In the genomic region with DNA sequence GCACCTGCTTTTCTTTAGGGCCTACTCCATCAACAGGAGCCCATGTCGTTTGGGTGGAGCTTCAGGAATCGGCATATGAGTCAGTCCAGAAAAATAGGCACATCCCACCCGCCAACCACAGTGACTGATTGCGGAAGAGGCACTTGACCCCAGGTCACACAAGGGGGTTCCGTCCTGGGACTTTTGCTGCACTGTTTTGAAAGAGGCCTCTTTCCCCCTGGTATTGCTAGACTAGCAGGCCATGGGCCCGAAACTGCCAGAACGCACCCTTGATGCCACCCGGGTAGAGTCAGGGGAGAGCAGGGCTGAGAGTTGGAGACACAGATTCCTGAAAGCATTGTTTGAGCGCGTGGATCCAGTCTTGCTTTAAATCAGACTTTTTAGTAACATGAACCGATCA, we compare ENCODE assay signal across 8 cellular contexts. TPM values are rescaled to one million over a fixed set of nuclear protein-coding genes. Genes with fewer than 3 reads are reported as not detected.
DNase-seq lines count a peak whose midpoint lies in the region; ATAC-seq and TF ChIP-seq lines count a peak whose summit lies in the region.

No MANE protein-coding gene starts in this region.

- no peaks in the 10 kb centered on the region for H3K4me1 ChIP-seq in endodermal cell (ENCODE audit: control insufficient read depth, insufficient read depth, low read length)

- DNase-seq in M059J (ENCODE audit: low read depth), result peak; percentile 34
- DNase-seq in endodermal cell, result no peak
- peak; percentile 9 for DNase-seq in pons (ENCODE audit: low spot score)
- no peak for DNase-seq in SHP77 (lab: John Stamatoyannopoulos, UW)

- peaks cover 18% of the 10 kb centered on the region for H3K4me1 Mint-ChIP-seq in endodermal cell

- no peak overlapping the region for H3K4me3 ChIP-seq in endodermal cell (ENCODE audit: low read length)

- H3K36me3 ChIP-seq in endodermal cell (ENCODE audit: control insufficient read depth, insufficient read depth, low read length), result no peaks in the 10 kb centered on the region

- peak overlapping the region; percentile 78 for H3K27ac Mint-ChIP-seq in endodermal cell

- H3K9me3 ChIP-seq in endodermal cell (ENCODE audit: control insufficient read depth, low read length), result no peaks in the 10 kb centered on the region

- H3K4me3 Mint-ChIP-seq in endodermal cell, result no peak overlapping the region

- TF ChIP-seq CTCF in endodermal cell (conservative IDR thresholded peaks at IDR 0.05), result no peak

- no peaks in the 10 kb centered on the region for H3K36me3 Mint-ChIP-seq in endodermal cell (ENCODE audit: low read depth)

- no peak overlapping the region for H3K27ac ChIP-seq in endodermal cell (ENCODE audit: low read depth, low read length)

- H3K27me3 Mint-ChIP-seq in endodermal cell (ENCODE audit: insufficient read depth), result peaks cover 3% of the 10 kb centered on the region

- no peaks in the 10 kb centered on the region for H3K9me3 Mint-ChIP-seq in endodermal cell

- peak; percentile 56 for ATAC-seq in GM21526 (IDR thresholded peaks at IDR 0.05; ENCODE audit: low FRiP score, unreplicated experiment)
- ATAC-seq in GM18520 (IDR thresholded peaks at IDR 0.05; ENCODE audit: unreplicated experiment), result no peak
- ATAC-seq in HG02938 (IDR thresholded peaks at IDR 0.05; ENCODE audit: unreplicated experiment), result no peak
- ATAC-seq in HG03457 (IDR thresholded peaks at IDR 0.05; ENCODE audit: unreplicated experiment), result no peak

- H3K9ac ChIP-seq in endodermal cell (ENCODE audit: extremely low read depth, low read length, poor library complexity, severe bottlenecking), result no peak overlapping the region

- no peaks in the 10 kb centered on the region for H3K27me3 ChIP-seq in endodermal cell (ENCODE audit: control insufficient read depth, insufficient read depth, low read length, poor library complexity, severe bottlenecking)

- WGBS in endodermal cell (ENCODE audit: insufficient coverage in 1 of 2, insufficient read length in 1 of 2), 2 experiments, result 87 to 91% methylated on average over 11 of the region's 11 CpGs

RNA-seq across cellular contexts. Expression of a gene that starts 19.3 kb away (rescaled TPM):
- 0.42 and 1.1 TPM in 2 replicates for total RNA-seq in M059J (2014; rRNA removed; shearing (Covaris generic))
- 1 to 10 TPM; 2.1 to 3.2 TPM for total RNA-seq in endodermal cell
- 0.57 TPM for polyA plus RNA-seq in endodermal cell (2013, experiment 1 of 2)
- 0.33 TPM for polyA plus RNA-seq in endodermal cell (2013, experiment 2 of 2)

RNA-seq across cellular contexts. Expression of a gene that starts 51.8 kb away (rescaled TPM):
- total RNA-seq in M059J (2014; rRNA removed; shearing (Covaris generic)), result 18.9 and 26.6 TPM in 2 replicates
- 10 to 100 TPM; 15.9 to 16.4 TPM for total RNA-seq in endodermal cell
- polyA plus RNA-seq in endodermal cell (2013, experiment 1 of 2), result 14.4 TPM
- polyA plus RNA-seq in endodermal cell (2013, experiment 2 of 2), result 14.7 TPM

RNA-seq across cellular contexts. Expression of a gene that starts 51.9 kb away (rescaled TPM):
- total RNA-seq in M059J (2014; rRNA removed; shearing (Covaris generic)), result 10.4 and 16.2 TPM in 2 replicates
- 10 to 100 TPM; 15.1 to 23.0 TPM for total RNA-seq in endodermal cell
- 13.1 TPM for polyA plus RNA-seq in endodermal cell (2013, experiment 1 of 2)
- polyA plus RNA-seq in endodermal cell (2013, experiment 2 of 2), result 10.7 TPM

Comparison
In these comparisons a context has a peak if more than half of its experiments do, and no peak if none do; other contexts are left out.
1. DNase-seq: peak in M059J (single experiment) and pons (single experiment); none in endodermal cell (single experiment) and SHP77 (0 of 2).